9 cellular contexts compared by ENCODE assay signal in the genomic region with DNA sequence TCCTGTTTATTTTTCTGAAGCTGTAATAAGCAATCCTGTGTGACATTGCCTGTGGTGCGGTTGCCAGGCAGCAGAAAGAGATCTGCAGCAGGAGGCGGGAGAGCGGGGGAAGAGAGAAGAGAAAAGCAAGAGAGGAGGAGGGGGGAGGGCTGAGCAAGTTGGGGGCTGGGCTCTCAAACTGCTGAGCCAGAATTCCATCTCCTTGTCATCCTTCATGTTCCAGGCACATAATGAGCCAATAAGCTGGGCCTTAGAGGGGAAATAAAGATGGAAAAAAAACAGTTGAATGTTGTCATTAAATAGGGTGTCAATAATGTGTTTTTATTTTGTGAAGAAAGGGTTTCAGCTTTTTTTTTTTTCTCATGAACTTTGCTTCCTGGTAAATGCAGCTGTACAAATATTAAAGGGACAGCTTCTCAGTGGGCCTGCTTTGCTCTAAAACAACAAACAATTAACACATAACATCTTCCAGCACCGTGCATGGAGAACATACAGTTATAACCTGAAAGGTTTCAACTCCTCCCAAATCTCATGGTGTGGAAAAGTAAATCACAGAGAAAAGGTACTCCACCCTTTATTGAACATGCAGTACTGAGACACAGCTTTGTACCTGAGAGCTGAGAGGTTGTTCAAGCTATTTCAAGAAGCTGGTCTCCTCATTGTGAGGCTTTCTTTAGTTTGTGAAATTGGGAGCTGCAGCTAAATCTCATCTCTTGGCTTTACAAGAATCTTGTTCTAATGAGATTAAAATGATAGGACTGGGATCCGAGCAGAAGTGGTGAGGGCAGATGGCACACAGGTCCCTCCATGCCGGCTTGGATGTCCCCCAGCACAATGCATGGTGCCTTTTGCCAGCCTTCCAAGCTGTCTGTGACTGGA.
DNase-seq lines count a peak whose midpoint lies in the region; ATAC-seq and TF ChIP-seq lines count a peak whose summit lies in the region.
"Had no signal": no experiment of that assay in that cellular context is flagged by ENCODE, and none has a peak within 500 bp of the region (broad histone marks: within the 10 kb centered on the region; RNA-seq: fewer than 3 reads in every experiment).

No MANE protein-coding gene starts in this region.

- H3K36me3 ChIP-seq in DND-41 (ENCODE audit: insufficient read depth, low read length), result no peaks in the 10 kb centered on the region
- H3K36me3 ChIP-seq in heart left ventricle, result no peaks in the 10 kb centered on the region
- H3K36me3 ChIP-seq in ovary, result no peaks in the 10 kb centered on the region

- H3K27ac ChIP-seq in DND-41 (ENCODE audit: low read length), result peak overlapping the region; percentile 74
- H3K27ac ChIP-seq in heart left ventricle, result peak overlapping the region in 11 of 12 donors; percentile 39 to 90 (median 77)
- no peak overlapping the region for H3K27ac ChIP-seq in ovary

- H4K20me1 ChIP-seq in DND-41 (ENCODE audit: insufficient read depth, low read length), result no peaks in the 10 kb centered on the region

- no peak for TF ChIP-seq EP300 in ovary (IDR thresholded peaks at IDR 0.05)

- TF ChIP-seq CTCF in DND-41 (IDR thresholded peaks at IDR 0.05; ENCODE audit: borderline replicate concordance, extremely low read depth, low read length, poor library complexity, severe bottlenecking), result no peak
- no peak for TF ChIP-seq CTCF in heart left ventricle (IDR thresholded peaks at IDR 0.05)
- TF ChIP-seq CTCF in ovary (IDR thresholded peaks at IDR 0.05), result no peak

- intact Hi-C loops in heart left ventricle (cut with DNase I), result loop anchor here in 5 of 10 donors (5.0 to 10.0 kb wide), 6 partner anchors 82 to 1130 kb away; no protein-coding TSS in a partner anchor
- intact Hi-C loops in ovary (cut with DNase I), result no loop called here

- TF ChIP-seq POLR2A in heart left ventricle (IDR thresholded peaks at IDR 0.05) (no peak), ovary (IDR thresholded peaks at IDR 0.05) (no peak)

- no peaks in the 10 kb centered on the region for H3K9me3 ChIP-seq in DND-41 (ENCODE audit: insufficient read depth, low read length, severe bottlenecking)
- H3K9me3 ChIP-seq in heart left ventricle, result no peaks in the 10 kb centered on the region
- no peaks in the 10 kb centered on the region for H3K9me3 ChIP-seq in ovary

- WGBS in heart left ventricle, 4 donors, result 22 to 37% (median 29%) methylated on average over 6 of the region's 6 CpGs
- 13 to 23% (median 21%) methylated on average over 6 of the region's 6 CpGs for WGBS in ovary, 3 donors

- H3K79me2 ChIP-seq in DND-41 (ENCODE audit: insufficient read depth, low read length), result no peaks in the 10 kb centered on the region

- H3K27me3 ChIP-seq in DND-41 (ENCODE audit: insufficient read depth, low read length, poor library complexity) (no peaks in the 10 kb centered on the region), heart left ventricle (no peaks in the 10 kb centered on the region), ovary (no peaks in the 10 kb centered on the region)

- peak overlapping the region; percentile 34 for H3K9ac ChIP-seq in DND-41 (ENCODE audit: low read depth, low read length)

- peak; percentile 82 for DNase-seq in DND-41
- peak; percentile 95 for DNase-seq in NCI-H2227 treated with DMSO at 0.1 percent for 48 hours (lab: John Stamatoyannopoulos, UW)
- peak; percentile 45 for DNase-seq in activated naive CD4-positive, alpha-beta T cell treated with anti-CD3 and anti-CD28 coated beads, Interleukin-2, amount 50 U/mL, for 16 hours
- DNase-seq in heart left ventricle, result peak; percentile 84 to 91 (median 86)
- DNase-seq in ovary, result peak; percentile 65 to 87 (median 75)
- DNase-seq in germinal center (ENCODE audit: low spot score), result no peak
- DNase-seq in NOMO-1 treated with dmso at 0.1 percent for 144 hours (lab: John Stamatoyannopoulos, UW; ENCODE audit: unreplicated experiment), result no peak
- DNase-seq: naive B cell had no signal

- ATAC-seq in DND-41 (ENCODE audit: insufficient read depth, low read depth) (peak; percentile 92), heart left ventricle (peak; percentile 92 to 98 (median 95)), GM21515 (IDR thresholded peaks at IDR 0.05; ENCODE audit: unreplicated experiment) (no peak)

- H2AFZ ChIP-seq in DND-41 (ENCODE audit: low read depth, low read length), result peak overlapping the region; percentile 67

- H3K4me1 ChIP-seq in DND-41 (ENCODE audit: insufficient read depth, low read length), result peaks cover 39% of the 10 kb centered on the region
- H3K4me1 ChIP-seq in heart left ventricle, result peaks cover 7 to 49% (median 34%) of the 10 kb centered on the region in 12 donors
- H3K4me1 ChIP-seq in ovary (ENCODE audit: insufficient read depth), result peaks cover 11% of the 10 kb centered on the region

- H3K4me2 ChIP-seq in DND-41 (ENCODE audit: insufficient read depth, low read length), result peak overlapping the region; percentile 57

- H3K4me3 ChIP-seq in DND-41 (ENCODE audit: low read depth in 1 of 2, low read length in 2 of 2) (0 out of 4 replicates have a peak overlapping the region, but pooled peaks of 1 of the 2 experiments have one; percentile 8), heart left ventricle (no peak overlapping the region), ovary (no peak overlapping the region)

Comparison
In these comparisons a context has a peak if more than half of its experiments do, and no peak if none do; other contexts are left out.
1. DNase-seq: peak in DND-41 (single experiment), NCI-H2227 treated with DMSO at 0.1 percent for 48 hours (single experiment), activated naive CD4-positive, alpha-beta T cell treated with anti-CD3 and anti-CD28 coated beads, Interleukin-2, amount 50 U/mL, for 16 hours (single experiment), heart left ventricle (5 of 5) and ovary (5 of 5); none in germinal center (single experiment) and NOMO-1 treated with dmso at 0.1 percent for 144 hours (single experiment).
2. H3K27ac ChIP-seq: peak in DND-41 (single experiment) and heart left ventricle (11 of 12); none in ovary (0 of 2).